17 cellular contexts compared by ENCODE assay signal in the genomic region with DNA sequence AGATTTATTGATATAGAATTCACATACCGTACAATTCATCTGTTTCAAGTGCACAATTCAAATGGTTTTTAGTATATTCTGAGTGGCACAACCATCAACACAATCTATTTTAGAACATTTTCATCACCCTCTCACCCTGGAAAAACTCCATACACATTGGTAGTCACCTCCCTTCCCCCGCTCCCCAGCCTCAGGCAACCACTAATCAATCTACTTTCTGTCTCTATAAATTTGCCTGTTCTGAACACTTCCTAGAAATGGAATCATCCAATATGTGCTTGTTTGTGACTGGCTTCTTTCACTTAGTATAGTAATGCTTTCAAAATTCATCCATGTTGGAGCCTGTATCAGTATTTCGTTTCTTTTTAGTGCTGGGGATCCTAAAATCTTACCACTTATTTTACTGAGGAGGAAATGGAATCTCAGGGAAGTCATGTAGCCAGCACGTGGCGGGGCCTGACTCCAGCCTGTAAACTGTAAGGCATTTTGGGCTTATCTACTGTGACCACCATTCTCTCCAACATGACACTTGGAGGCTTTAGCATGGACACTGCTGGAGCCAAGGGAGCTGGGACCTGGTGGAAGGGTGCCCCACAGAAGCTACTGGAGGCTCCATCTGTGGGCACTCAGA. TPM values are rescaled to one million over a fixed set of nuclear protein-coding genes. Genes with fewer than 3 reads are reported as not detected.
DNase-seq lines count a peak whose midpoint lies in the region; ATAC-seq and TF ChIP-seq lines count a peak whose summit lies in the region.
"Had no signal": no experiment of that assay in that cellular context is flagged by ENCODE, and none has a peak within 500 bp of the region (broad histone marks: within the 10 kb centered on the region; RNA-seq: fewer than 3 reads in every experiment).

No MANE protein-coding gene starts in this region.

- intact Hi-C loops in CD14-positive monocyte (cut with micrococcal nuclease), result no loop called here
- intact Hi-C loops in activated T-helper 1 cell treated with anti-CD3 and anti-CD28 coated beads, Interleukin-12 subunit alpha, Interleukin-12 subunit beta, Interleukin-2, Interleukin-4 antibody, amounts not matched to agents 30 ng/mL and 10 ng/mL and 1 ng/mL, durations not matched to agents 14 hours and 24 hours and 36 hours (cut with micrococcal nuclease), result no loop called here
- intact Hi-C loops in naive thymus-derived CD4-positive, alpha-beta T cell (cut with micrococcal nuclease), result loop anchor here in 1 of 2 donors (1.0 to 2.0 kb wide), 2 partner anchors 15 to 45 kb away; no protein-coding TSS in a partner anchor
- intact Hi-C loops in PC-9 (cut with micrococcal nuclease; ENCODE audit: unreplicated experiment), result no loop called here

- H3K27ac ChIP-seq in BLaER1 (peak overlapping the region; percentile 37; the same call in 1 of the 2 replicates), PC-9 (no peak overlapping the region)
- H3K27ac ChIP-seq in naive thymus-derived CD4-positive, alpha-beta T cell (ENCODE audit: low read depth, low read length), result peak overlapping the region; percentile 61
- H3K27ac ChIP-seq: breast epithelium had no signal

- no peak overlapping the region for H3K9ac ChIP-seq in BLaER1

- peaks cover 0 to 2% (median 0%) of the 10 kb centered on the region in 3 donors for H3K27me3 Mint-ChIP-seq in CD14-positive monocyte (ENCODE audit: low read depth in 3 of 3)
- no peaks in the 10 kb centered on the region for H3K27me3 Mint-ChIP-seq in activated T-helper 1 cell treated with anti-CD3 and anti-CD28 coated beads, Interleukin-12 subunit alpha, Interleukin-12 subunit beta, Interleukin-2, Interleukin-4 antibody, amounts not matched to agents 30 ng/mL and 10 ng/mL and 1 ng/mL, durations not matched to agents 14 hours and 24 hours and 36 hours (ENCODE audit: insufficient read depth)
- no peaks in the 10 kb centered on the region for H3K27me3 Mint-ChIP-seq in naive thymus-derived CD4-positive, alpha-beta T cell

- H2AFZ ChIP-seq in PC-9, result no peak overlapping the region

- H3K9me2 ChIP-seq in PC-9 (ENCODE audit: insufficient read depth), result no peaks in the 10 kb centered on the region

- peaks cover 22% of the 10 kb centered on the region for H3K4me1 Mint-ChIP-seq in CD14-positive monocyte
- peaks cover 91% of the 10 kb centered on the region for H3K4me1 Mint-ChIP-seq in activated T-helper 1 cell treated with anti-CD3 and anti-CD28 coated beads, Interleukin-12 subunit alpha, Interleukin-12 subunit beta, Interleukin-2, Interleukin-4 antibody, amounts not matched to agents 30 ng/mL and 10 ng/mL and 1 ng/mL, durations not matched to agents 14 hours and 24 hours and 36 hours (ENCODE audit: low read depth)
- peaks cover 47 to 99% (median 87%) of the 10 kb centered on the region in 7 donors for H3K4me1 Mint-ChIP-seq in naive thymus-derived CD4-positive, alpha-beta T cell

- H3F3A ChIP-seq in PC-9 (ENCODE audit: insufficient read depth, low read depth), result peaks cover 4% of the 10 kb centered on the region; the same call in 1 of the 2 replicates

- H3K4me1 ChIP-seq in BLaER1 (peaks cover 72% of the 10 kb centered on the region), PC-9 (replicated peaks; ENCODE audit: insufficient read depth) (no peaks in the 10 kb centered on the region)
- H3K4me1 ChIP-seq in naive thymus-derived CD4-positive, alpha-beta T cell (ENCODE audit: control insufficient read depth in 2 of 2, insufficient read depth in 2 of 2, low read length in 2 of 2), result peaks cover 88 to 95% of the 10 kb centered on the region in 2 donors
- H3K4me1 ChIP-seq: breast epithelium had no signal

- POLR2A ChIA-PET in naive thymus-derived CD4-positive, alpha-beta T cell (lab: Charles Lee), result interaction anchor here (0.6 to 14.0 kb wide), 10 partner anchors 10 to 49 kb away, joined by 3 to 237 read pairs (median 6); a partner anchor contains a TSS
- POLR2A ChIA-PET in PC-9 (lab: Charles Lee; ENCODE audit: unreplicated experiment), result no interaction called here

- H3K9me3 ChIP-seq in BLaER1, result no peaks in the 10 kb centered on the region
- no peaks in the 10 kb centered on the region for H3K9me3 ChIP-seq in naive thymus-derived CD4-positive, alpha-beta T cell (ENCODE audit: control insufficient read depth in 2 of 3, low read length in 3 of 3)
- no peaks in the 10 kb centered on the region for H3K9me3 ChIP-seq in PC-9 (ENCODE audit: insufficient read depth, low read depth)
- H3K9me3 ChIP-seq in MG63, result no peaks in the 10 kb centered on the region
- H3K9me3 ChIP-seq: breast epithelium had no signal

- CTCF ChIA-PET in naive thymus-derived CD4-positive, alpha-beta T cell (lab: Charles Lee), result interaction anchor here (0.5 to 1.4 kb wide), 4 partner anchors 15 to 216 kb away, joined by 3 to 4 read pairs (median 4); no protein-coding TSS in a partner anchor
- CTCF ChIA-PET in PC-9 (lab: Charles Lee), result no interaction called here

- no peaks in the 10 kb centered on the region for H3K27me3 ChIP-seq in BLaER1
- no peaks in the 10 kb centered on the region for H3K27me3 ChIP-seq in naive thymus-derived CD4-positive, alpha-beta T cell (ENCODE audit: control insufficient read depth in 2 of 2, insufficient read depth in 2 of 2, low read length in 2 of 2)
- H3K27me3 ChIP-seq in PC-9 (ENCODE audit: insufficient read depth, low read depth), result no peaks in the 10 kb centered on the region
- no peaks in the 10 kb centered on the region for H3K27me3 ChIP-seq in MG63
- H3K27me3 ChIP-seq: breast epithelium had no signal

- H3K9me3 Mint-ChIP-seq in CD14-positive monocyte, result no peaks in the 10 kb centered on the region
- H3K9me3 Mint-ChIP-seq in activated T-helper 1 cell treated with anti-CD3 and anti-CD28 coated beads, Interleukin-12 subunit alpha, Interleukin-12 subunit beta, Interleukin-2, Interleukin-4 antibody, amounts not matched to agents 30 ng/mL and 10 ng/mL and 1 ng/mL, durations not matched to agents 14 hours and 24 hours and 36 hours, result no peaks in the 10 kb centered on the region
- H3K9me3 Mint-ChIP-seq in naive thymus-derived CD4-positive, alpha-beta T cell, result no peaks in the 10 kb centered on the region

- no peak for DNase-seq in CD14-positive monocyte (ENCODE audit: low spot score)
- DNase-seq in activated T-helper 1 cell treated with anti-CD3 and anti-CD28 coated beads, Interleukin-12 subunit alpha, Interleukin-12 subunit beta, Interleukin-2, Interleukin-4 antibody, amounts not matched to agents 30 ng/mL and 10 ng/mL and 1 ng/mL, durations not matched to agents 14 hours and 24 hours and 36 hours (ENCODE audit: low spot score), result no peak
- DNase-seq in naive thymus-derived CD4-positive, alpha-beta T cell, result no peak
- no peak for DNase-seq in PC-9
- DNase-seq in medulla oblongata (ENCODE audit: extremely low spot score), result no peak
- no peak for DNase-seq in MG63
- DNase-seq: activated CD4-positive, CD25-positive, alpha-beta regulatory T cell; activated effector memory CD4-positive, alpha-beta T cell treated with anti-CD3 and anti-CD28 coated beads, Interleukin-2, amount 50 U/mL, for 16 hours; C1 segment of cervical spinal cord; EL; IMR-90; MV-4-11; NCI-H774; posterior cingulate gyrus; stimulated activated CD4-positive, alpha-beta T cell treated with anti-CD3 and anti-CD28 coated beads, Interleukin-12 subunit alpha, Interleukin-12 subunit beta, amount 100 ng/mL, for 4 hours had no signal

- TF ChIP-seq CTCF in CD14-positive monocyte (IDR thresholded peaks at IDR 0.05), result no peak
- no peak for TF ChIP-seq CTCF in PC-9 (conservative IDR thresholded peaks at IDR 0.05)

- H3K27ac Mint-ChIP-seq in CD14-positive monocyte, result peak overlapping the region in 4 of 7 donors; percentile 4 to 73 (median 56)
- peak overlapping the region; percentile 99 for H3K27ac Mint-ChIP-seq in activated T-helper 1 cell treated with anti-CD3 and anti-CD28 coated beads, Interleukin-12 subunit alpha, Interleukin-12 subunit beta, Interleukin-2, Interleukin-4 antibody, amounts not matched to agents 30 ng/mL and 10 ng/mL and 1 ng/mL, durations not matched to agents 14 hours and 24 hours and 36 hours
- H3K27ac Mint-ChIP-seq in naive thymus-derived CD4-positive, alpha-beta T cell, result peak overlapping the region; percentile 80 to 98 (median 94)

- ATAC-seq in naive thymus-derived CD4-positive, alpha-beta T cell, result no peak

- H3K4me2 ChIP-seq in BLaER1, result peak overlapping the region; percentile 72; the same call in 1 of the 2 replicates
- H3K4me2 ChIP-seq in PC-9, result no peak overlapping the region

- H3K36me3 ChIP-seq in BLaER1 (peaks cover 22% of the 10 kb centered on the region), PC-9 (ENCODE audit: low read depth) (no peaks in the 10 kb centered on the region), MG63 (no peaks in the 10 kb centered on the region)
- H3K36me3 ChIP-seq in naive thymus-derived CD4-positive, alpha-beta T cell (ENCODE audit: control insufficient read depth in 2 of 3, insufficient read depth in 3 of 3, low read length in 3 of 3), result no peaks in the 10 kb centered on the region
- H3K36me3 ChIP-seq: breast epithelium had no signal

- BruUV-seq in PC-9 (replicated peaks; lab: Mats Ljungman, UMichigan), result no TSS peak

- peaks cover 23 to 41% of the 10 kb centered on the region in 2 donors for H3K36me3 Mint-ChIP-seq in CD14-positive monocyte
- H3K36me3 Mint-ChIP-seq in activated T-helper 1 cell treated with anti-CD3 and anti-CD28 coated beads, Interleukin-12 subunit alpha, Interleukin-12 subunit beta, Interleukin-2, Interleukin-4 antibody, amounts not matched to agents 30 ng/mL and 10 ng/mL and 1 ng/mL, durations not matched to agents 14 hours and 24 hours and 36 hours (ENCODE audit: low read depth), result peaks cover 20% of the 10 kb centered on the region
- H3K36me3 Mint-ChIP-seq in naive thymus-derived CD4-positive, alpha-beta T cell, result peaks cover 0 to 12% (median 0%) of the 10 kb centered on the region in 5 donors

- H3K4me3 ChIP-seq in BLaER1, result no peak overlapping the region
- H3K4me3 ChIP-seq in naive thymus-derived CD4-positive, alpha-beta T cell (ENCODE audit: low read length), result no peak overlapping the region
- no peak overlapping the region for H3K4me3 ChIP-seq in PC-9
- H3K4me3 ChIP-seq in MG63, result no peak overlapping the region
- H3K4me3 ChIP-seq: breast epithelium had no signal

- H4K20me1 ChIP-seq in BLaER1, result no peaks in the 10 kb centered on the region
- no peaks in the 10 kb centered on the region for H4K20me1 ChIP-seq in PC-9 (ENCODE audit: insufficient read depth)

- H3K79me2 ChIP-seq in PC-9 (ENCODE audit: low read depth), result no peaks in the 10 kb centered on the region

- H3K4me3 Mint-ChIP-seq in CD14-positive monocyte, result no peak overlapping the region
- peak overlapping the region; percentile 55 for H3K4me3 Mint-ChIP-seq in activated T-helper 1 cell treated with anti-CD3 and anti-CD28 coated beads, Interleukin-12 subunit alpha, Interleukin-12 subunit beta, Interleukin-2, Interleukin-4 antibody, amounts not matched to agents 30 ng/mL and 10 ng/mL and 1 ng/mL, durations not matched to agents 14 hours and 24 hours and 36 hours
- H3K4me3 Mint-ChIP-seq in naive thymus-derived CD4-positive, alpha-beta T cell, result peak overlapping the region in 7 of 10 donors; percentile 52 to 81 (median 68)

RNA-seq across cellular contexts. Expression of a gene that starts 0.9 kb away (rescaled TPM):
- not detected for polyA plus RNA-seq in CD14-positive monocyte
- 4.1 and 4.8 TPM in 2 replicates for total RNA-seq in activated T-helper 1 cell treated with anti-CD3 and anti-CD28 coated beads, Interleukin-12 subunit alpha, Interleukin-12 subunit beta, Interleukin-2, Interleukin-4 antibody, amounts not matched to agents 30 ng/mL and 10 ng/mL and 1 ng/mL, durations not matched to agents 14 hours and 24 hours and 36 hours
- total RNA-seq in naive thymus-derived CD4-positive, alpha-beta T cell, result 10 to 100 TPM in 1 of 5 experiments, 1 to 10 TPM in 4; 3.8 to 10.5 (median 6.6) TPM
- polyA plus RNA-seq in naive thymus-derived CD4-positive, alpha-beta T cell, result under 1 TPM; 0.41 to 0.97 TPM
- total RNA-seq in PC-9 (2021), result 2.0 and 2.4 TPM in 2 replicates
- not detected in 2 replicates for total RNA-seq in MG63 (2014; rRNA removed; shearing (Covaris generic); ENCODE audit: low replicate concordance)

RNA-seq across cellular contexts. Expression of a gene that starts 27.1 kb away (rescaled TPM):
- polyA plus RNA-seq in CD14-positive monocyte, result 100 to 1,000 TPM; 649 to 665 TPM
- total RNA-seq in activated T-helper 1 cell treated with anti-CD3 and anti-CD28 coated beads, Interleukin-12 subunit alpha, Interleukin-12 subunit beta, Interleukin-2, Interleukin-4 antibody, amounts not matched to agents 30 ng/mL and 10 ng/mL and 1 ng/mL, durations not matched to agents 14 hours and 24 hours and 36 hours, result 821 and 858 TPM in 2 replicates
- 100 to 1,000 TPM; 365 to 949 (median 395) TPM for total RNA-seq in naive thymus-derived CD4-positive, alpha-beta T cell
- polyA plus RNA-seq in naive thymus-derived CD4-positive, alpha-beta T cell, result 1,000 to 10,000 TPM; 1,221 to 1,411 TPM
- total RNA-seq in PC-9 (2021), result 27.2 and 36.8 TPM in 2 replicates
- 2.3 TPM in 1 of 2 replicates, not detected in the other for total RNA-seq in MG63 (2014; rRNA removed; shearing (Covaris generic); ENCODE audit: low replicate concordance)

RNA-seq across cellular contexts. Expression of a gene that starts 59.0 kb away (rescaled TPM):
- not detected for polyA plus RNA-seq in CD14-positive monocyte
- total RNA-seq in activated T-helper 1 cell treated with anti-CD3 and anti-CD28 coated beads, Interleukin-12 subunit alpha, Interleukin-12 subunit beta, Interleukin-2, Interleukin-4 antibody, amounts not matched to agents 30 ng/mL and 10 ng/mL and 1 ng/mL, durations not matched to agents 14 hours and 24 hours and 36 hours, result 0.29 and 0.64 TPM in 2 replicates
- total RNA-seq in naive thymus-derived CD4-positive, alpha-beta T cell, result under 1 TPM in 4 of 5 experiments, not detected in 1; 0.19 to 0.73 (median 0.44) TPM
- under 1 TPM; 0.32 to 0.45 TPM for polyA plus RNA-seq in naive thymus-derived CD4-positive, alpha-beta T cell
- total RNA-seq in PC-9 (2021), result 0.79 and 0.90 TPM in 2 replicates
- total RNA-seq in MG63 (2014; rRNA removed; shearing (Covaris generic); ENCODE audit: low replicate concordance), result 0.79 TPM in 1 of 2 replicates, not detected in the other
- total RNA-seq: breast epithelium had no signal

Comparison
In these comparisons a context has a peak if more than half of its experiments do, and no peak if none do; other contexts are left out.
1. H3K4me3 Mint-ChIP-seq: peak in activated T-helper 1 cell treated with anti-CD3 and anti-CD28 coated beads, Interleukin-12 subunit alpha, Interleukin-12 subunit beta, Interleukin-2, Interleukin-4 antibody, amounts not matched to agents 30 ng/mL and 10 ng/mL and 1 ng/mL, durations not matched to agents 14 hours and 24 hours and 36 hours (single experiment) and naive thymus-derived CD4-positive, alpha-beta T cell (7 of 10); none in CD14-positive monocyte (0 of 2).
2. Peak in every context shown above with its lines, with median percentiles within 50 percentile points of each other: H3K27ac Mint-ChIP-seq.